Comparison of ENCODE assay signal across 8 cellular contexts in genomic region chr16:90019543-90020259, GRCh38. TPM values are rescaled to one million over a fixed set of nuclear protein-coding genes. Genes with fewer than 3 reads are reported as not detected.
DNase-seq lines count a peak whose midpoint lies in the region; ATAC-seq and TF ChIP-seq lines count a peak whose summit lies in the region.

No MANE protein-coding gene starts in this region.

- WGBS in hepatocyte (ENCODE audit: low lambda C conversion rate, missing lambda C conversion rate): 1% methylated on average over 34 of the region's 57 CpGs

- POLR2A ChIA-PET in BJ (lab: Charles Lee): no interaction called here

- peaks cover 20% of the 10 kb centered on the region for H3K4me1 Mint-ChIP-seq in activated naive CD8-positive, alpha-beta T cell treated with anti-CD3 and anti-CD28 coated beads, Interleukin-2, amount 50 U/mL, for 24 hours

- CTCF ChIA-PET in BJ (lab: Yijun Ruan, JAX): interaction anchor here (0.6 to 1.5 kb wide), 9 partner anchors 12 to 109 kb away, joined by 3 to 5 read pairs (median 3); no protein-coding TSS in a partner anchor

- H3K4me3 Mint-ChIP-seq in activated naive CD8-positive, alpha-beta T cell treated with anti-CD3 and anti-CD28 coated beads, Interleukin-2, amount 50 U/mL, for 24 hours: peak overlapping the region; percentile 75

- TF ChIP-seq CTCF in BJ (IDR thresholded peaks at IDR 0.05; ENCODE audit: insufficient read depth, low read depth, low read length) (no peak), hepatocyte (IDR thresholded peaks at IDR 0.05; ENCODE audit: poor library complexity) (peak; percentile 34)

- H4K20me1 ChIP-seq in hepatocyte (ENCODE audit: insufficient read depth, poor library complexity, severe bottlenecking): no peaks in the 10 kb centered on the region

- peak overlapping the region; percentile 68 for H3K4me3 ChIP-seq in BJ (ENCODE audit: low read depth, low read length)
- peak overlapping the region; percentile 97 for H3K4me3 ChIP-seq in hepatocyte
- H3K4me3 ChIP-seq in skeletal muscle tissue (ENCODE audit: low read length in 3 of 3): peak overlapping the region; percentile 58 to 61 (median 60)

- H3K9me3 ChIP-seq in hepatocyte (ENCODE audit: low read depth) (no peaks in the 10 kb centered on the region), skeletal muscle tissue (ENCODE audit: control insufficient read depth in 3 of 3, low read length in 3 of 3) (no peaks in the 10 kb centered on the region)

- peaks cover 18% of the 10 kb centered on the region for H3K27me3 Mint-ChIP-seq in activated naive CD8-positive, alpha-beta T cell treated with anti-CD3 and anti-CD28 coated beads, Interleukin-2, amount 50 U/mL, for 24 hours

- H3K4me1 ChIP-seq in hepatocyte (ENCODE audit: insufficient read depth) (peaks cover 9% of the 10 kb centered on the region), skeletal muscle tissue (ENCODE audit: control insufficient read depth in 3 of 3, insufficient read depth in 3 of 3, low read length in 3 of 3) (peaks cover 37 to 48% (median 43%) of the 10 kb centered on the region in 3 donors)

- ATAC-seq in activated naive CD8-positive, alpha-beta T cell treated with anti-CD3 and anti-CD28 coated beads, Interleukin-2, amount 50 U/mL, for 24 hours: peak; percentile 35

- H3K36me3 ChIP-seq in BJ (ENCODE audit: control insufficient read depth, insufficient read depth, low read length) (no peaks in the 10 kb centered on the region), hepatocyte (replicated peaks; ENCODE audit: insufficient read depth, low read depth) (no peaks in the 10 kb centered on the region), skeletal muscle tissue (ENCODE audit: control insufficient read depth in 3 of 3, insufficient read depth in 3 of 3, low read length in 3 of 3) (no peaks in the 10 kb centered on the region)

- peak overlapping the region; percentile 97 for H2AFZ ChIP-seq in hepatocyte

- peaks cover 2% of the 10 kb centered on the region for H3K79me2 ChIP-seq in hepatocyte

- H3K27me3 ChIP-seq in BJ (ENCODE audit: control insufficient read depth, insufficient read depth, low read length): no peaks in the 10 kb centered on the region
- no peaks in the 10 kb centered on the region for H3K27me3 ChIP-seq in hepatocyte
- no peaks in the 10 kb centered on the region for H3K27me3 ChIP-seq in skeletal muscle tissue (ENCODE audit: control insufficient read depth in 3 of 3, insufficient read depth in 3 of 3, low read length in 3 of 3)

- H3K9ac ChIP-seq in skeletal muscle tissue (ENCODE audit: low read depth in 1 of 3, low read length in 3 of 3): peak overlapping the region; percentile 51 to 79 (median 73)

- H3K9me3 Mint-ChIP-seq in activated naive CD8-positive, alpha-beta T cell treated with anti-CD3 and anti-CD28 coated beads, Interleukin-2, amount 50 U/mL, for 24 hours: peaks cover 5% of the 10 kb centered on the region

- H3K27ac ChIP-seq in hepatocyte (peak overlapping the region; percentile 94), skeletal muscle tissue (ENCODE audit: low read depth, low read length) (peak overlapping the region; percentile 64)

- H3K27ac Mint-ChIP-seq in activated naive CD8-positive, alpha-beta T cell treated with anti-CD3 and anti-CD28 coated beads, Interleukin-2, amount 50 U/mL, for 24 hours: peak overlapping the region; percentile 61

- no peaks in the 10 kb centered on the region for H3K9me2 ChIP-seq in hepatocyte (replicated peaks; ENCODE audit: insufficient read depth)

- peaks cover 5% of the 10 kb centered on the region for H3K36me3 Mint-ChIP-seq in activated naive CD8-positive, alpha-beta T cell treated with anti-CD3 and anti-CD28 coated beads, Interleukin-2, amount 50 U/mL, for 24 hours (ENCODE audit: low read depth)

- DNase-seq in BJ (ENCODE audit: low read depth) (no peak), HCEC 1CT (peak; percentile 69), RPMI8226 (peak; percentile 65), hepatocyte (ENCODE audit: low spot score) (peak; percentile 80), mucosa of gallbladder (ENCODE audit: low spot score) (no peak), SIG-M5 treated with dmso at 0.1 percent for 504 hours (lab: John Stamatoyannopoulos, UW; ENCODE audit: unreplicated experiment) (no peak)
- DNase-seq in activated naive CD8-positive, alpha-beta T cell treated with anti-CD3 and anti-CD28 coated beads, Interleukin-2, amount 50 U/mL, for 24 hours: peak; percentile 53

- peak overlapping the region; percentile 97 for H3K4me2 ChIP-seq in hepatocyte

RNA-seq across cellular contexts. Expression of gene DBNDD1, which starts 0.4 kb away (rescaled TPM):
- polyA plus RNA-seq in BJ (2011; rRNA removed) (3.3 and 4.6 TPM in 2 replicates), hepatocyte (18.2 and 21.0 TPM in 2 replicates)
- 1.6 and 3.4 TPM in 2 replicates for polyA minus RNA-seq in BJ (2011; rRNA and poly(A)+ RNA removed)
- total RNA-seq in hepatocyte (5.5 and 8.5 TPM in 2 replicates), skeletal muscle tissue (3.1 TPM), mucosa of gallbladder (21.2 TPM)

RNA-seq across cellular contexts. Expression of gene PRDM7, which starts 57.4 kb away (rescaled TPM):
- polyA plus RNA-seq in BJ (2011; rRNA removed): not detected in 2 replicates
- polyA minus RNA-seq in BJ (2011; rRNA and poly(A)+ RNA removed): not detected in 2 replicates
- not detected in 2 replicates for total RNA-seq in hepatocyte
- polyA plus RNA-seq in hepatocyte: not detected in 2 replicates
- total RNA-seq in skeletal muscle tissue: not detected
- not detected for total RNA-seq in mucosa of gallbladder

Comparison
In these comparisons a context has a peak if more than half of its experiments do, and no peak if none do; other contexts are left out.
1. DNase-seq: peak in HCEC 1CT (single experiment), RPMI8226 (single experiment), activated naive CD8-positive, alpha-beta T cell treated with anti-CD3 and anti-CD28 coated beads, Interleukin-2, amount 50 U/mL, for 24 hours (single experiment) and hepatocyte (single experiment); none in BJ (single experiment), mucosa of gallbladder (single experiment) and SIG-M5 treated with dmso at 0.1 percent for 504 hours (single experiment).
2. Peak in every context shown above with its lines, with median percentiles within 50 percentile points of each other: H3K4me3 ChIP-seq.